ENCODE assay signal across 14 cellular contexts in genomic region chr4:76144546-76144945, GRCh38. TPM values are rescaled to one million over a fixed set of nuclear protein-coding genes. Genes with fewer than 3 reads are reported as not detected.
A peak's percentile ranks its signal among the peaks of the same experiment; 100 is the strongest.
DNase-seq lines count a peak whose midpoint lies in the region; ATAC-seq, FAIRE-seq and TF ChIP-seq lines count a peak whose summit lies in the region.
"Had no signal": no experiment of that assay in that cellular context is flagged by ENCODE, and none has a peak within 500 bp of the region (broad histone marks: within the 10 kb centered on the region; RNA-seq: fewer than 3 reads in every experiment).

No MANE protein-coding gene starts in this region.

- H2AFZ ChIP-seq in Loucy (ENCODE audit: low read length): no peak overlapping the region

- peaks cover 90% of the 10 kb centered on the region for H3K79me2 ChIP-seq in Loucy (ENCODE audit: insufficient read depth, low read length)

- H3K36me3 Mint-ChIP-seq in natural killer cell: peaks cover 15% of the 10 kb centered on the region
- peaks cover 21% of the 10 kb centered on the region for H3K36me3 Mint-ChIP-seq in natural killer cell treated with Interleukin-12 subunit alpha and Interleukin-12 subunit beta and Interleukin-15 and Interleukin-18, amount 100 ng/mL, for 72 hours

- peak; percentile 47 for FAIRE-seq in islet of Langerhans (lab: Jason Lieb, UNC)
- FAIRE-seq: A549, GM19239 had no signal

- H3F3A ChIP-seq in Loucy (ENCODE audit: low read depth): no peaks in the 10 kb centered on the region

- peaks cover 50% of the 10 kb centered on the region for H4K20me1 ChIP-seq in Loucy (ENCODE audit: insufficient read depth, low read length, poor library complexity, severe bottlenecking)

- intact Hi-C loops in natural killer cell (cut with micrococcal nuclease): loop anchor here (10.0 kb wide), 1 partner anchor 1010 kb away; the partner anchor contains the start of gene CCNG2

- no peaks in the 10 kb centered on the region for H3K9me3 Mint-ChIP-seq in natural killer cell
- no peaks in the 10 kb centered on the region for H3K9me3 Mint-ChIP-seq in natural killer cell treated with Interleukin-12 subunit alpha and Interleukin-12 subunit beta and Interleukin-15 and Interleukin-18, amount 100 ng/mL, for 72 hours
- H3K9me3 Mint-ChIP-seq: CD8-positive, alpha-beta T cell had no signal

- ATAC-seq in natural killer cell (no peak), GM19452 (IDR thresholded peaks at IDR 0.05; ENCODE audit: unreplicated experiment) (no peak)
- no peak for ATAC-seq in natural killer cell treated with Interleukin-12 subunit alpha and Interleukin-12 subunit beta and Interleukin-15 and Interleukin-18, amount 100 ng/mL, for 72 hours
- ATAC-seq: A549; CD8-positive, alpha-beta T cell had no signal

- no peaks in the 10 kb centered on the region for H3K27me3 ChIP-seq in Loucy (ENCODE audit: insufficient read depth, low read length, poor library complexity, severe bottlenecking)
- H3K27me3 ChIP-seq: BE2C had no signal

- no peak for TF ChIP-seq CTCF in natural killer cell (IDR thresholded peaks at IDR 0.05)
- no peak for TF ChIP-seq CTCF in Loucy (conservative IDR thresholded peaks at IDR 0.05; ENCODE audit: low read length)

- no peaks in the 10 kb centered on the region for H3K27me3 Mint-ChIP-seq in natural killer cell (ENCODE audit: low read depth in 2 of 2)
- H3K27me3 Mint-ChIP-seq in natural killer cell treated with Interleukin-12 subunit alpha and Interleukin-12 subunit beta and Interleukin-15 and Interleukin-18, amount 100 ng/mL, for 72 hours: no peaks in the 10 kb centered on the region

- in situ Hi-C loops in KBM-7 (cut with MboI; ENCODE audit: low pct_unique_long_range_greater_than_20kb, low sequenced_read_pairs): no loop called here

- peak overlapping the region; percentile 12 for H3K4me3 ChIP-seq in Loucy (ENCODE audit: low read length, poor library complexity, severe bottlenecking)
- H3K4me3 ChIP-seq: A549 had no signal

- no peaks in the 10 kb centered on the region for H3K9me3 ChIP-seq in Loucy (ENCODE audit: insufficient read depth, low read depth, low read length)
- H3K9me3 ChIP-seq: A549, BE2C had no signal

- H3K4me1 ChIP-seq in Loucy (ENCODE audit: insufficient read depth, low read length, poor library complexity, severe bottlenecking): peaks cover 45% of the 10 kb centered on the region
- H3K4me1 ChIP-seq: BE2C had no signal

- DNase-seq in natural killer cell (no peak), KBM-7 (no peak), DMS79 treated with DMSO at 0.1 percent for 48 hours (lab: John Stamatoyannopoulos, UW) (no peak)
- DNase-seq in natural killer cell treated with Interleukin-12 subunit alpha and Interleukin-12 subunit beta and Interleukin-15 and Interleukin-18, amount 100 ng/mL, for 72 hours (ENCODE audit: low spot score): no peak
- DNase-seq: BE2C; CD8-positive, alpha-beta T cell; COR-L47; GF-D8; HCEC 1CT had no signal

- H3K4me1 Mint-ChIP-seq in natural killer cell: peaks cover 32 to 40% of the 10 kb centered on the region in 2 donors
- H3K4me1 Mint-ChIP-seq in natural killer cell treated with Interleukin-12 subunit alpha and Interleukin-12 subunit beta and Interleukin-15 and Interleukin-18, amount 100 ng/mL, for 72 hours (ENCODE audit: low read depth in 2 of 2): peaks cover 12 to 32% of the 10 kb centered on the region in 2 donors

- H3K27ac Mint-ChIP-seq in natural killer cell: no peak overlapping the region
- no peak overlapping the region for H3K27ac Mint-ChIP-seq in natural killer cell treated with Interleukin-12 subunit alpha and Interleukin-12 subunit beta and Interleukin-15 and Interleukin-18, amount 100 ng/mL, for 72 hours
- H3K27ac Mint-ChIP-seq: CD8-positive, alpha-beta T cell had no signal

- H3K4me2 ChIP-seq in Loucy (ENCODE audit: low read depth, low read length, poor library complexity, severe bottlenecking): peak overlapping the region; percentile 43
- H3K4me2 ChIP-seq: A549 had no signal

- H3K36me3 ChIP-seq in Loucy (ENCODE audit: insufficient read depth, low read length): peaks cover 28% of the 10 kb centered on the region; the same call in 1 of the 2 replicates

- peak overlapping the region; percentile 9 for H3K4me3 Mint-ChIP-seq in natural killer cell
- no peak overlapping the region for H3K4me3 Mint-ChIP-seq in natural killer cell treated with Interleukin-12 subunit alpha and Interleukin-12 subunit beta and Interleukin-15 and Interleukin-18, amount 100 ng/mL, for 72 hours
- H3K4me3 Mint-ChIP-seq: CD8-positive, alpha-beta T cell had no signal

- no peaks in the 10 kb centered on the region for H3K9me2 ChIP-seq in Loucy (replicated peaks; ENCODE audit: low read depth, low read length)

- no peak overlapping the region for H3K9ac ChIP-seq in Loucy (ENCODE audit: low read depth, low read length, poor library complexity, severe bottlenecking)

RNA-seq across cellular contexts. Expression of gene NUP54, which starts 3.7 kb away (rescaled TPM):
- 100 to 1,000 TPM; 102 to 114 (median 108) TPM for total RNA-seq in natural killer cell
- 10 to 100 TPM; 63.7 to 66.6 TPM for total RNA-seq in natural killer cell treated with Interleukin-12 subunit alpha and Interleukin-12 subunit beta and Interleukin-15 and Interleukin-18, amount 100 ng/mL, for 72 hours
